8 cellular contexts compared by ENCODE assay signal in the genomic region with DNA sequence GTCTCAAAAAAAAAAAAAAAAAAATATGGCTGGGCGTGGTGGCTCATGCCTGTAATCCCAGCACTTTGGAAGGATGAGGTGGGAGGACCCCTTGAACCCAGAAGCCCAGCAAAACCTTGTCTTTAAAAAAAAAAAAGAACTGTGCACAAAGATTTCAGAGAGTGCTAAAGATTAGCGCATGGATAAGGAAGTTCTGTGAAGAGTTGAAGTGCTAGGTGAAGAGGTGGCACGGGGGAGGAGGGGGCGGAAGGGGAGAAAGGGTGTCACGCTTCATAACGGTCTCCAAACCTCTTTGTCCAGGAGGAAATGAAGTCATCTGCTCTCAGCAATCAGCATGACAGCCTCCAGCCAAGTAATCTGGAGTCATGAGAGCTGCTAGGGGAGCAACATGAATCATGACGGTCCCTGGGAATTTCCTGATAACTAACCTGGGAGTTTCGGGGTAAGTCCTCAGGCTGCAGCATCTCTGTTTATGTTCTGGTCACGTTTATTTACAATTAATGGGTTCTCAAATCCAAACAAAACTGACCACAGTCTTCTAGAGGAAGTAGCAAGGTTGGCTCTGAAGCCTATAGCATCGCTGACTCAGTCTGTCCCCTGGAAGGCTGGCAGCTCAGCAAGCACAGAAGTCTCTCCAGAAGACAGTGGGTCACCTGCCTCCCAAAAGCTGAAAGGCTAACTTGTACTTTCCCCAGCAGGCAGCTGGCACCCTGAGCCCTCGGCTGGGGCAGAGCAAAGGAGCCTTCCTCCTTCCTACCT.
DNase-seq lines count a peak whose midpoint lies in the region; ATAC-seq and TF ChIP-seq lines count a peak whose summit lies in the region.

No MANE protein-coding gene starts in this region.

- DNase-seq in GM04504 (ENCODE audit: low read depth) = peak; percentile 94
- peak; percentile 58 for DNase-seq in activated naive CD8-positive, alpha-beta T cell treated with anti-CD3 and anti-CD28 coated beads, Interleukin-2, amount 50 U/mL, for 24 hours
- DNase-seq in kidney tubule cell (ENCODE audit: low spot score) = peak; percentile 100
- DNase-seq in 8988T = no peak
- DNase-seq in posterior cingulate gyrus = no peak

- no peaks in the 10 kb centered on the region for H3K9me3 Mint-ChIP-seq in activated naive CD8-positive, alpha-beta T cell treated with anti-CD3 and anti-CD28 coated beads, Interleukin-2, amount 50 U/mL, for 24 hours
- no peaks in the 10 kb centered on the region for H3K9me3 Mint-ChIP-seq in stimulated activated memory B cell treated with anti-CD40 and anti-IgM and Interleukin-4, amounts not matched to agents 10 μg/mL and 1 μg/mL and 100 μg/mL, for 72 hours

- H3K4me1 Mint-ChIP-seq in activated naive CD8-positive, alpha-beta T cell treated with anti-CD3 and anti-CD28 coated beads, Interleukin-2, amount 50 U/mL, for 24 hours = peaks cover 40% of the 10 kb centered on the region
- peaks cover 47% of the 10 kb centered on the region for H3K4me1 Mint-ChIP-seq in stimulated activated memory B cell treated with anti-CD40 and anti-IgM and Interleukin-4, amounts not matched to agents 10 μg/mL and 1 μg/mL and 100 μg/mL, for 72 hours

- ATAC-seq in HG02884 (IDR thresholded peaks at IDR 0.05; ENCODE audit: unreplicated experiment) = peak; percentile 51
- peak; percentile 80 for ATAC-seq in activated naive CD8-positive, alpha-beta T cell treated with anti-CD3 and anti-CD28 coated beads, Interleukin-2, amount 50 U/mL, for 24 hours
- ATAC-seq in stimulated activated memory B cell treated with anti-CD40 and anti-IgM and Interleukin-4, amounts not matched to agents 10 μg/mL and 1 μg/mL and 100 μg/mL, for 72 hours = peak; percentile 65

- no peaks in the 10 kb centered on the region for H3K36me3 Mint-ChIP-seq in activated naive CD8-positive, alpha-beta T cell treated with anti-CD3 and anti-CD28 coated beads, Interleukin-2, amount 50 U/mL, for 24 hours (ENCODE audit: low read depth)
- no peaks in the 10 kb centered on the region for H3K36me3 Mint-ChIP-seq in stimulated activated memory B cell treated with anti-CD40 and anti-IgM and Interleukin-4, amounts not matched to agents 10 μg/mL and 1 μg/mL and 100 μg/mL, for 72 hours

- H3K4me3 Mint-ChIP-seq in activated naive CD8-positive, alpha-beta T cell treated with anti-CD3 and anti-CD28 coated beads, Interleukin-2, amount 50 U/mL, for 24 hours = peak overlapping the region; percentile 66
- peak overlapping the region; percentile 39 for H3K4me3 Mint-ChIP-seq in stimulated activated memory B cell treated with anti-CD40 and anti-IgM and Interleukin-4, amounts not matched to agents 10 μg/mL and 1 μg/mL and 100 μg/mL, for 72 hours

- peaks cover 55% of the 10 kb centered on the region for H3K27me3 Mint-ChIP-seq in activated naive CD8-positive, alpha-beta T cell treated with anti-CD3 and anti-CD28 coated beads, Interleukin-2, amount 50 U/mL, for 24 hours
- peaks cover 15% of the 10 kb centered on the region for H3K27me3 Mint-ChIP-seq in stimulated activated memory B cell treated with anti-CD40 and anti-IgM and Interleukin-4, amounts not matched to agents 10 μg/mL and 1 μg/mL and 100 μg/mL, for 72 hours

- intact Hi-C loops in posterior cingulate gyrus (cut with DNase I) = no loop called here

- peak; percentile 33; the same call in 1 of the 2 replicates for TF ChIP-seq POLR2A in Raji (IDR thresholded peaks at IDR 0.05; ENCODE audit: insufficient read depth, low read depth, low read length)

- peak overlapping the region; percentile 78 for H3K27ac Mint-ChIP-seq in activated naive CD8-positive, alpha-beta T cell treated with anti-CD3 and anti-CD28 coated beads, Interleukin-2, amount 50 U/mL, for 24 hours
- peak overlapping the region; percentile 64 for H3K27ac Mint-ChIP-seq in stimulated activated memory B cell treated with anti-CD40 and anti-IgM and Interleukin-4, amounts not matched to agents 10 μg/mL and 1 μg/mL and 100 μg/mL, for 72 hours

Comparison
In these comparisons a context has a peak if more than half of its experiments do, and no peak if none do; other contexts are left out.
1. DNase-seq: peak in GM04504 (single experiment), activated naive CD8-positive, alpha-beta T cell treated with anti-CD3 and anti-CD28 coated beads, Interleukin-2, amount 50 U/mL, for 24 hours (single experiment) and kidney tubule cell (single experiment); none in 8988T (single experiment) and posterior cingulate gyrus (0 of 10).
2. Peak in every context shown above with its lines, with median percentiles within 50 percentile points of each other: ATAC-seq.